Comparison of ENCODE assay signal across 10 cellular contexts in genomic region chr10:61125560-61126250, GRCh38.
A peak's percentile ranks its signal among the peaks of the same experiment; 100 is the strongest.
DNase-seq lines count a peak whose midpoint lies in the region; ATAC-seq and TF ChIP-seq lines count a peak whose summit lies in the region.
"Had no signal": no experiment of that assay in that cellular context is flagged by ENCODE, and none has a peak within 500 bp of the region (broad histone marks: within the 10 kb centered on the region; RNA-seq: fewer than 3 reads in every experiment).

No MANE protein-coding gene starts in this region.

- no peaks in the 10 kb centered on the region for H3K9me2 ChIP-seq in OCI-LY7 (ENCODE audit: insufficient read depth, low read length)

- no peak overlapping the region for H3K4me2 ChIP-seq in OCI-LY7 (ENCODE audit: low read length)

- H3K9me3 Mint-ChIP-seq in T-cell, result no peaks in the 10 kb centered on the region

- H2AFZ ChIP-seq in OCI-LY7 (ENCODE audit: low read length), result no peak overlapping the region; the same call in 1 of the 2 replicates
- H2AFZ ChIP-seq: GM23248 had no signal

- DNase-seq in germinal center (ENCODE audit: low spot score) (peak; percentile 4), T-cell (no peak), OCI-LY7 (ENCODE audit: low spot score) (no peak)
- DNase-seq in activated CD4-positive, alpha-beta T cell treated with anti-CD3 and anti-CD28 coated beads, Interleukin-2, amount 50 U/mL, for 1 hour, result no peak
- DNase-seq: activated T-cell treated with anti-CD3 and anti-CD28 coated beads, Interleukin-2, amount 50 U/mL, for 72 hours; GM23248; stimulated activated CD4-positive, alpha-beta T cell treated with anti-CD3 and anti-CD28 coated beads, Interleukin-4, amount 100 ng/mL, for 1 hour had no signal

- no peak overlapping the region for H3K27ac ChIP-seq in OCI-LY7 (ENCODE audit: low read depth, low read length, poor library complexity, severe bottlenecking)
- H3K27ac ChIP-seq: GM23248 had no signal

- TF ChIP-seq CTCF in OCI-LY7 (conservative IDR thresholded peaks at IDR 0.05; ENCODE audit: low read length), result no peak

- H3K4me3 ChIP-seq in OCI-LY7 (ENCODE audit: low read depth, low read length, poor library complexity, severe bottlenecking), result no peak overlapping the region
- H3K4me3 ChIP-seq: GM23248 had no signal

- no peaks in the 10 kb centered on the region for H3K4me1 ChIP-seq in OCI-LY7 (ENCODE audit: insufficient read depth, low read length, poor library complexity, severe bottlenecking)

- CTCF ChIA-PET in T-cell (lab: Charles Lee) (no interaction called here), OCI-LY7 (lab: Charles Lee; ENCODE audit: unreplicated experiment) (no interaction called here)

- intact Hi-C loops in OCI-LY7 (cut with micrococcal nuclease; ENCODE audit: unreplicated experiment), result no loop called here

- no peaks in the 10 kb centered on the region for H4K20me1 ChIP-seq in OCI-LY7 (ENCODE audit: insufficient read depth, low read length)

- H3K27me3 Mint-ChIP-seq in T-cell, result peaks cover 0 to 3% of the 10 kb centered on the region in 2 donors

- H3K27ac Mint-ChIP-seq in T-cell, result no peak overlapping the region
- H3K27ac Mint-ChIP-seq: activated T-cell treated with anti-CD3 and anti-CD28 coated beads, Interleukin-2, amount 50 U/mL, for 72 hours had no signal

- no peaks in the 10 kb centered on the region for H3K36me3 ChIP-seq in OCI-LY7 (ENCODE audit: insufficient read depth, low read length)

- H3K9me3 ChIP-seq in OCI-LY7 (ENCODE audit: low read length), result no peaks in the 10 kb centered on the region

- H3K4me3 Mint-ChIP-seq in T-cell, result no peak overlapping the region
- H3K4me3 Mint-ChIP-seq: activated T-cell treated with anti-CD3 and anti-CD28 coated beads, Interleukin-2, amount 50 U/mL, for 72 hours had no signal

- peak; percentile 86 for ATAC-seq in GM18867 (IDR thresholded peaks at IDR 0.05; ENCODE audit: unreplicated experiment)
- ATAC-seq in GM21717 (IDR thresholded peaks at IDR 0.05; ENCODE audit: unreplicated experiment), result peak; percentile 71
- ATAC-seq in HG03432 (IDR thresholded peaks at IDR 0.05; ENCODE audit: unreplicated experiment), result peak; percentile 78
- no peak for ATAC-seq in T-cell (replicated peaks in 1 of 4)
- ATAC-seq: activated T-cell treated with anti-CD3 and anti-CD28 coated beads, Interleukin-2, amount 50 U/mL, for 72 hours had no signal

- no peaks in the 10 kb centered on the region for H3K36me3 Mint-ChIP-seq in T-cell

- POLR2A ChIA-PET in T-cell (lab: Charles Lee) (no interaction called here), OCI-LY7 (lab: Charles Lee) (no interaction called here)

- H3K4me1 Mint-ChIP-seq in T-cell, result no peaks in the 10 kb centered on the region

- H3K79me2 ChIP-seq in OCI-LY7 (ENCODE audit: insufficient read depth, low read depth, low read length), result no peaks in the 10 kb centered on the region

- no TSS peak for BruUV-seq in OCI-LY7 (replicated peaks; lab: Mats Ljungman, UMichigan)

Comparison
In these comparisons a context has a peak if more than half of its experiments do, and no peak if none do; other contexts are left out.
1. ATAC-seq: peak in GM18867 (single experiment), GM21717 (single experiment) and HG03432 (single experiment); none in T-cell (0 of 4).